ENCODE assay signal across 20 cellular contexts in the genomic region with DNA sequence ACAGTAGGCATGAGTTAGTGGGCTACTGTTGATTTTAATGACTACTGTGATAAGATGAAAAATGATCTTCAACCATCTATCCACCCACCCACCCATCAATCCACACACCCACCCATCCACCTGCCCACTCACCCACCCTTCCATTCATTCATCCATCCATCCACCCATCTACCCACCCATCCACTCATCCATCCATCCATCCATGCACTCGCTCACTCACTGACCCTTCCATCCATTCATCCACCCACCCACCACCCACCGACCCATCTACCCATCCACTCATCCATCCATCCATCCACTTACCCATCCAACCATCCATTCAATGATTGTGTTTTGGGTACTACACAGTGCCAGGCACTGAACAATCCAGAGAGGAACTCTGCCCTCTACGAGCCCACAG. TPM values are rescaled to one million over a fixed set of nuclear protein-coding genes. Genes with fewer than 3 reads are reported as not detected.
A peak's percentile ranks its signal among the peaks of the same experiment; 100 is the strongest.
DNase-seq lines count a peak whose midpoint lies in the region; ATAC-seq, FAIRE-seq and TF ChIP-seq lines count a peak whose summit lies in the region.
"Had no signal": no experiment of that assay in that cellular context is flagged by ENCODE, and none has a peak within 500 bp of the region (broad histone marks: within the 10 kb centered on the region; RNA-seq: fewer than 3 reads in every experiment).

No MANE protein-coding gene starts in this region.

- H3K27ac ChIP-seq in HEK293 (ENCODE audit: extremely low read depth, low read depth, low read length): no peak overlapping the region
- H3K27ac ChIP-seq in coronary artery: no peak overlapping the region
- H3K27ac ChIP-seq: 22Rv1, A549, C4-2B had no signal

- ATAC-seq in Right ventricle myocardium inferior: no peak
- ATAC-seq: A549; CD8-positive, alpha-beta T cell had no signal

- POLR2A ChIA-PET in HEK293 (lab: Yijun Ruan, JAX): no interaction called here

- no peak overlapping the region for H3K4me3 ChIP-seq in HEK293 (ENCODE audit: low read depth, low read length)
- H3K4me3 ChIP-seq in coronary artery: no peak overlapping the region
- H3K4me3 ChIP-seq: A549 had no signal

- TF ChIP-seq CTCF in HEK293 (tag by site-specific recombination; IDR thresholded peaks at IDR 0.05) (no peak), coronary artery (IDR thresholded peaks at IDR 0.05) (no peak)

- DNase-seq in Right ventricle myocardium inferior (ENCODE audit: missing footprints): peak; percentile 35
- no peak for DNase-seq in cardiac septum (ENCODE audit: low spot score)
- DNase-seq in urothelium cell line (ENCODE audit: low spot score): no peak
- DNase-seq in stimulated activated CD4-positive, alpha-beta T cell treated with anti-CD3 and anti-CD28 coated beads, Interleukin-4, amount 100 ng/mL, for 1 hour: no peak
- no peak for DNase-seq in coronary artery (ENCODE audit: low spot score)
- DNase-seq: AML-193; Caco-2; Calu3; CD4-positive, alpha-beta T cell; CD8-positive, alpha-beta T cell; DMS79 treated with DMSO at 0.1 percent for 48 hours; GF-D8 had no signal

- CTCF ChIA-PET in HEK293 (lab: Yijun Ruan, JAX): no interaction called here

- intact Hi-C loops in Right ventricle myocardium inferior (cut with DNase I) (no loop called here), cardiac septum (cut with DNase I) (no loop called here)

- no peaks in the 10 kb centered on the region for H3K4me1 ChIP-seq in HEK293 (ENCODE audit: control insufficient read depth, insufficient read depth, low read length)
- H3K4me1 ChIP-seq: A549, Caco-2 had no signal

- H3K9me3 ChIP-seq in HEK293 (ENCODE audit: control insufficient read depth, insufficient read depth, low read depth, low read length): no peaks in the 10 kb centered on the region
- H3K9me3 ChIP-seq: A549, Caco-2 had no signal

- H3K36me3 ChIP-seq in HEK293 (ENCODE audit: control insufficient read depth in 2 of 2, insufficient read depth in 1 of 2, low read length in 2 of 2): no peaks in the 10 kb centered on the region

- FAIRE-seq in urothelium cell line (lab: Jason Lieb, UNC): peak; percentile 48
- FAIRE-seq: A549, D721Med, G401.6, GM12891 had no signal

TF ChIP-seq in HEK293, 187 proteins besides CTCF, POLR2A, EP300 and RAD21:
- TF ChIP-seq ZNF24 (tag by site-specific recombination; IDR thresholded peaks at IDR 0.05) (no peak), EGR2 (tag by site-specific recombination; IDR thresholded peaks at IDR 0.05; ENCODE audit: low read depth) (peak; percentile 100), ZFHX2 (tag by site-specific recombination; conservative IDR thresholded peaks at IDR 0.05) (peak; percentile 99), ZNF114 (tag by site-specific recombination; IDR thresholded peaks at IDR 0.05) (0 out of 2 replicates have a peak, but pooled peaks have one; percentile 74), ZNF366 (tag by site-specific recombination; conservative IDR thresholded peaks at IDR 0.05) (peak; percentile 66), ZNF23 (tag by site-specific recombination; IDR thresholded peaks at IDR 0.05; ENCODE audit: borderline replicate concordance) (no peak), ZNF664 (tag by site-specific recombination; IDR thresholded peaks at IDR 0.05) (no peak)

RNA-seq across cellular contexts. Expression of gene ATP2B2, which starts 51.6 kb away (rescaled TPM):
- total RNA-seq in Right ventricle myocardium inferior (0.14 TPM), cardiac septum (0.13 TPM)
- total RNA-seq: B cell; Caco-2; Calu3; CD4-positive, alpha-beta T cell; CD8-positive, alpha-beta T cell had no signal
